ENCODE assay signal across 2 cellular contexts in genomic region chr21:36572091-36572490, GRCh38.
TF ChIP-seq lines count a peak whose summit lies in the region.

No MANE protein-coding gene starts in this region.

TF ChIP-seq in GM23338, 12 proteins besides CTCF, POLR2A, EP300 and RAD21:
- TF ChIP-seq ZNF462 (CRISPR knock-in tag; IDR thresholded peaks at IDR 0.05): no peak
- TF ChIP-seq STAT1 (IDR thresholded peaks at IDR 0.05; ENCODE audit: unreplicated experiment): no peak
- no peak for TF ChIP-seq EZH2phosphoT487 (IDR thresholded peaks at IDR 0.05; ENCODE audit: unreplicated experiment)
- TF ChIP-seq POLR2AphosphoS5 (IDR thresholded peaks at IDR 0.05; ENCODE audit: low read depth): no peak
- no peak for TF ChIP-seq ZNF114 (CRISPR knock-in tag; IDR thresholded peaks at IDR 0.05)
- TF ChIP-seq ZNF331 (CRISPR knock-in tag; IDR thresholded peaks at IDR 0.05; ENCODE audit: low read depth): no peak
- TF ChIP-seq ETS1 (IDR thresholded peaks at IDR 0.05): no peak
- no peak for TF ChIP-seq CREB1 (CRISPR knock-in tag; IDR thresholded peaks at IDR 0.05; ENCODE audit: low read depth)
- no peak for TF ChIP-seq JUNB (IDR thresholded peaks at IDR 0.05; ENCODE audit: unreplicated experiment)
- no peak for TF ChIP-seq NANOG (IDR thresholded peaks at IDR 0.05; ENCODE audit: borderline replicate concordance)
- TF ChIP-seq, protein P1, sequence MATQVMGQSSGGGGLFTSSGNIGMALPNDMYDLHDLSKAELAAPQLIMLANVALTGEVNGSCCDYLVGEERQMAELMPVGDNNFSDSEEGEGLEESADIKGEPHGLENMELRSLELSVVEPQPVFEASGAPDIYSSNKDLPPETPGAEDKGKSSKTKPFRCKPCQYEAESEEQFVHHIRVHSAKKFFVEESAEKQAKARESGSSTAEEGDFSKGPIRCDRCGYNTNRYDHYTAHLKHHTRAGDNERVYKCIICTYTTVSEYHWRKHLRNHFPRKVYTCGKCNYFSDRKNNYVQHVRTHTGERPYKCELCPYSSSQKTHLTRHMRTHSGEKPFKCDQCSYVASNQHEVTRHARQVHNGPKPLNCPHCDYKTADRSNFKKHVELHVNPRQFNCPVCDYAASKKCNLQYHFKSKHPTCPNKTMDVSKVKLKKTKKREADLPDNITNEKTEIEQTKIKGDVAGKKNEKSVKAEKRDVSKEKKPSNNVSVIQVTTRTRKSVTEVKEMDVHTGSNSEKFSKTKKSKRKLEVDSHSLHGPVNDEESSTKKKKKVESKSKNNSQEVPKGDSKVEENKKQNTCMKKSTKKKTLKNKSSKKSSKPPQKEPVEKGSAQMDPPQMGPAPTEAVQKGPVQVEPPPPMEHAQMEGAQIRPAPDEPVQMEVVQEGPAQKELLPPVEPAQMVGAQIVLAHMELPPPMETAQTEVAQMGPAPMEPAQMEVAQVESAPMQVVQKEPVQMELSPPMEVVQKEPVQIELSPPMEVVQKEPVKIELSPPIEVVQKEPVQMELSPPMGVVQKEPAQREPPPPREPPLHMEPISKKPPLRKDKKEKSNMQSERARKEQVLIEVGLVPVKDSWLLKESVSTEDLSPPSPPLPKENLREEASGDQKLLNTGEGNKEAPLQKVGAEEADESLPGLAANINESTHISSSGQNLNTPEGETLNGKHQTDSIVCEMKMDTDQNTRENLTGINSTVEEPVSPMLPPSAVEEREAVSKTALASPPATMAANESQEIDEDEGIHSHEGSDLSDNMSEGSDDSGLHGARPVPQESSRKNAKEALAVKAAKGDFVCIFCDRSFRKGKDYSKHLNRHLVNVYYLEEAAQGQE (IDR thresholded peaks at IDR 0.05; ENCODE audit: unreplicated experiment): no peak
- no peak for TF ChIP-seq EZH2 (IDR thresholded peaks at IDR 0.05; ENCODE audit: low read depth, unreplicated experiment)

TF ChIP-seq in HEK293, 187 proteins besides CTCF, POLR2A, EP300 and RAD21 (continued from another document):
- TF ChIP-seq ZNF600 (tag by site-specific recombination; IDR thresholded peaks at IDR 0.05) (no peak), SP3 (tag by site-specific recombination; IDR thresholded peaks at IDR 0.05) (no peak), ZNF146 (tag by site-specific recombination; IDR thresholded peaks at IDR 0.05) (no peak), PRDM4 (tag by site-specific recombination; IDR thresholded peaks at IDR 0.05) (no peak), HIC1 (tag by site-specific recombination; IDR thresholded peaks at IDR 0.05) (no peak), ZNF660 (tag by site-specific recombination; IDR thresholded peaks at IDR 0.05) (no peak), EGR2 (tag by site-specific recombination; IDR thresholded peaks at IDR 0.05; ENCODE audit: low read depth) (no peak), PRDM10 (tag by site-specific recombination; IDR thresholded peaks at IDR 0.05) (peak; percentile 40), ZNF645 (tag by site-specific recombination; IDR thresholded peaks at IDR 0.05) (no peak), ZNF623 (tag by site-specific recombination; IDR thresholded peaks at IDR 0.05) (no peak), ZNF157 (tag by site-specific recombination; IDR thresholded peaks at IDR 0.05) (no peak), TRIM28 (IDR thresholded peaks at IDR 0.05; ENCODE audit: borderline replicate concordance, low read length) (no peak), ZNF132 (tag by site-specific recombination; IDR thresholded peaks at IDR 0.05; ENCODE audit: borderline replicate concordance) (no peak), ZNF37A (tag by site-specific recombination; IDR thresholded peaks at IDR 0.05) (no peak), GLI4 (tag by site-specific recombination; IDR thresholded peaks at IDR 0.05) (no peak), ZNF311 (tag by site-specific recombination; IDR thresholded peaks at IDR 0.05; ENCODE audit: borderline replicate concordance) (no peak)
- TF ChIP-seq, protein P2, sequence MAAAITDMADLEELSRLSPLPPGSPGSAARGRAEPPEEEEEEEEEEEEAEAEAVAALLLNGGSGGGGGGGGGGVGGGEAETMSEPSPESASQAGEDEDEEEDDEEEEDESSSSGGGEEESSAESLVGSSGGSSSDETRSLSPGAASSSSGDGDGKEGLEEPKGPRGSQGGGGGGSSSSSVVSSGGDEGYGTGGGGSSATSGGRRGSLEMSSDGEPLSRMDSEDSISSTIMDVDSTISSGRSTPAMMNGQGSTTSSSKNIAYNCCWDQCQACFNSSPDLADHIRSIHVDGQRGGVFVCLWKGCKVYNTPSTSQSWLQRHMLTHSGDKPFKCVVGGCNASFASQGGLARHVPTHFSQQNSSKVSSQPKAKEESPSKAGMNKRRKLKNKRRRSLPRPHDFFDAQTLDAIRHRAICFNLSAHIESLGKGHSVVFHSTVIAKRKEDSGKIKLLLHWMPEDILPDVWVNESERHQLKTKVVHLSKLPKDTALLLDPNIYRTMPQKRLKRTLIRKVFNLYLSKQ (tag by site-specific recombination; IDR thresholded peaks at IDR 0.05; ENCODE audit: borderline replicate concordance): no peak
- TF ChIP-seq, protein P3, sequence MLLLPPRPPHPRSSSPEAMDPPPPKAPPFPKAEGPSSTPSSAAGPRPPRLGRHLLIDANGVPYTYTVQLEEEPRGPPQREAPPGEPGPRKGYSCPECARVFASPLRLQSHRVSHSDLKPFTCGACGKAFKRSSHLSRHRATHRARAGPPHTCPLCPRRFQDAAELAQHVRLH (tag by site-specific recombination; IDR thresholded peaks at IDR 0.05): no peak
